Comparison of ENCODE assay signal across 8 cellular contexts in genomic region chr12:106245767-106246166, GRCh38. TPM values are rescaled to one million over a fixed set of nuclear protein-coding genes. Genes with fewer than 3 reads are reported as not detected.
A peak's percentile ranks its signal among the peaks of the same experiment; 100 is the strongest.
DNase-seq lines count a peak whose midpoint lies in the region; TF ChIP-seq lines count a peak whose summit lies in the region.

No MANE protein-coding gene starts in this region.

- DNase-seq in ELR (ENCODE audit: low read depth) = peak; percentile 82
- peak in 2 of 3 donors; percentile 73 to 74 for DNase-seq in Peyer's patch
- peak; percentile 55 for DNase-seq in fibroblast of the conjunctiva (ENCODE audit: low read depth)
- DNase-seq in renal cortical epithelial cell (ENCODE audit: low read depth) = peak; percentile 66
- DNase-seq in GM20000 (ENCODE audit: low spot score) = no peak
- DNase-seq in stimulated activated CD4-positive, alpha-beta T cell treated with anti-CD3 and anti-CD28 coated beads, Interleukin-1b, Interleukin-23, amount 100 ng/mL, for 48 hours = no peak
- no peak for DNase-seq in GF-D8 (lab: John Stamatoyannopoulos, UW)
- no peak for DNase-seq in DMS79 (lab: John Stamatoyannopoulos, UW)

- peak overlapping the region in 1 of 4 donors; percentile 92 for H3K4me3 ChIP-seq in Peyer's patch

- H3K27me3 ChIP-seq in Peyer's patch = no peaks in the 10 kb centered on the region

- H3K36me3 ChIP-seq in Peyer's patch = no peaks in the 10 kb centered on the region

- H3K4me1 ChIP-seq in Peyer's patch = peaks cover 0 to 30% (median 8%) of the 10 kb centered on the region in 4 donors

- H3K9me3 ChIP-seq in Peyer's patch = peaks cover 0 to 3% (median 0%) of the 10 kb centered on the region in 4 donors

- TF ChIP-seq CTCF in Peyer's patch (IDR thresholded peaks at IDR 0.05) = no peak
- no peak for TF ChIP-seq CTCF in GM20000 (IDR thresholded peaks at IDR 0.05; ENCODE audit: extremely low read depth, missing control alignments)

- H3K27ac ChIP-seq in Peyer's patch = peak overlapping the region in 3 of 4 donors; percentile 23 to 99 (median 96)

- peak in 1 of 2 donors; percentile 19 for TF ChIP-seq POLR2A in Peyer's patch (IDR thresholded peaks at IDR 0.05)

RNA-seq across cellular contexts. Expression of gene CKAP4, which starts 2.1 kb away (rescaled TPM):
- 10 to 100 TPM; 15.5 to 24.5 (median 21.0) TPM for total RNA-seq in Peyer's patch
- total RNA-seq in renal cortical epithelial cell = 82.7 and 105 TPM in 2 replicates

RNA-seq across cellular contexts. Expression of gene TCP11L2, which starts 56.8 kb away (rescaled TPM):
- total RNA-seq in Peyer's patch (10 to 100 TPM; 39.9 to 63.5 (median 48.9) TPM), renal cortical epithelial cell (30.2 and 48.3 TPM in 2 replicates)

Comparison
In these comparisons a context has a peak if more than half of its experiments do, and no peak if none do; other contexts are left out.
1. DNase-seq: peak in ELR (single experiment), Peyer's patch (2 of 3), fibroblast of the conjunctiva (single experiment) and renal cortical epithelial cell (single experiment); none in GM20000 (single experiment), stimulated activated CD4-positive, alpha-beta T cell treated with anti-CD3 and anti-CD28 coated beads, Interleukin-1b, Interleukin-23, amount 100 ng/mL, for 48 hours (single experiment), GF-D8 (single experiment) and DMS79 (single experiment).